Comparison of ENCODE assay signal across 12 cellular contexts in the genomic region with DNA sequence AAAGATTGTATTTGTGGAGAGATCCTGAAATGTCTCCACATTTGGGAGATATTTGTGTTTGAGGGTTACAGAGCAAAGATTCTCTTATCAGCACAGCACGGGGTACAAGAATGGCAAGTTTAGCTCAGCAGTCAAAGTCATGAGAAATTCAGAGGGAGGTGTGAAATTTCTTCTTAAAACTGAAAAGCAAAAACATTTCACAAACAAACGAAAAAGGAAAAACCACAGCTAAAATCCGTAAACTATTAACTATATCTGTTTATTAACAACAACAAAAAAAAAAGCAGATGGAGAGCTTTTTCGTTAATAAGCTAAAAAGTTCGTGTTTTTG. TPM values are rescaled to one million over a fixed set of nuclear protein-coding genes. Genes with fewer than 3 reads are reported as not detected.
DNase-seq lines count a peak whose midpoint lies in the region; ATAC-seq and TF ChIP-seq lines count a peak whose summit lies in the region.
"Had no signal": no experiment of that assay in that cellular context is flagged by ENCODE, and none has a peak within 500 bp of the region (broad histone marks: within the 10 kb centered on the region; RNA-seq: fewer than 3 reads in every experiment).

No MANE protein-coding gene starts in this region.

- peak overlapping the region in 4 of 5 donors; percentile 43 to 61 (median 52) for H3K27ac ChIP-seq in stomach
- H3K27ac ChIP-seq: GM23248 had no signal

- H3K4me3 ChIP-seq in stomach = no peak overlapping the region
- H3K4me3 ChIP-seq: GM23248 had no signal

- intact Hi-C loops in activated CD8-positive, alpha-beta T cell treated with anti-CD3 and anti-CD28 coated beads for 36 hours (cut with micrococcal nuclease) = loop anchor here (1.0 to 10.0 kb wide), 4 partner anchors 48 to 304 kb away; no protein-coding TSS in a partner anchor
- intact Hi-C loops in stomach (cut with DNase I; ENCODE audit: low total_unique reads) = loop anchor here (10.0 kb wide), 1 partner anchor 104 kb away; no protein-coding TSS in a partner anchor

- peaks cover 89% of the 10 kb centered on the region for H3K4me1 Mint-ChIP-seq in activated T-cell treated with anti-CD3 and anti-CD28 coated beads, Interleukin-2, amount 50 U/mL, for 24 hours (ENCODE audit: low read depth)
- peaks cover 84% of the 10 kb centered on the region for H3K4me1 Mint-ChIP-seq in activated CD8-positive, alpha-beta T cell treated with anti-CD3 and anti-CD28 coated beads for 36 hours (ENCODE audit: low read depth)

- H3K27ac Mint-ChIP-seq in activated T-cell treated with anti-CD3 and anti-CD28 coated beads, Interleukin-2, amount 50 U/mL, for 24 hours = peak overlapping the region; percentile 91
- peak overlapping the region; percentile 97 for H3K27ac Mint-ChIP-seq in activated CD8-positive, alpha-beta T cell treated with anti-CD3 and anti-CD28 coated beads for 36 hours

- H3K36me3 Mint-ChIP-seq in activated T-cell treated with anti-CD3 and anti-CD28 coated beads, Interleukin-2, amount 50 U/mL, for 24 hours (ENCODE audit: low read depth) = no peaks in the 10 kb centered on the region
- no peaks in the 10 kb centered on the region for H3K36me3 Mint-ChIP-seq in activated CD8-positive, alpha-beta T cell treated with anti-CD3 and anti-CD28 coated beads for 36 hours (ENCODE audit: low read depth)

- ATAC-seq in HG02840 (IDR thresholded peaks at IDR 0.05; ENCODE audit: low FRiP score, unreplicated experiment) (peak; percentile 17), GM19351 (IDR thresholded peaks at IDR 0.05; ENCODE audit: unreplicated experiment) (no peak)
- peak; percentile 5 for ATAC-seq in activated CD8-positive, alpha-beta T cell treated with anti-CD3 and anti-CD28 coated beads for 36 hours

- no peak for TF ChIP-seq EP300 in stomach (IDR thresholded peaks at IDR 0.05)

- no peak for TF ChIP-seq POLR2A in stomach (IDR thresholded peaks at IDR 0.05)

- TF ChIP-seq CTCF in activated CD8-positive, alpha-beta T cell treated with anti-CD3 and anti-CD28 coated beads for 36 hours (IDR thresholded peaks at IDR 0.05) = no peak
- no peak for TF ChIP-seq CTCF in stomach (IDR thresholded peaks at IDR 0.05)

- CTCF ChIA-PET in activated CD8-positive, alpha-beta T cell treated with anti-CD3 and anti-CD28 coated beads for 36 hours (lab: Charles Lee) = interaction anchor here (0.8 to 13.8 kb wide), 20 partner anchors 17 to 469 kb away, joined by 3 to 400 read pairs (median 6); no protein-coding TSS in a partner anchor

- no peaks in the 10 kb centered on the region for H3K27me3 ChIP-seq in stomach

- 67 to 78% (median 73%) methylated on average over 5 of the region's 5 CpGs for WGBS in stomach, 5 donors

- no peaks in the 10 kb centered on the region for H3K36me3 ChIP-seq in stomach

- H3K9me3 ChIP-seq in stomach = no peaks in the 10 kb centered on the region

- POLR2A ChIA-PET in activated CD8-positive, alpha-beta T cell treated with anti-CD3 and anti-CD28 coated beads for 36 hours (lab: Charles Lee) = interaction anchor here (0.6 to 5.7 kb wide), 19 partner anchors 8 to 337 kb away, joined by 3 to 66 read pairs (median 4); no protein-coding TSS in a partner anchor

- peaks cover 14 to 58% (median 24%) of the 10 kb centered on the region in 4 donors for H3K4me1 ChIP-seq in stomach

- no peak for DNase-seq in activated T-cell treated with anti-CD3 and anti-CD28 coated beads, Interleukin-2, amount 50 U/mL, for 24 hours
- DNase-seq in activated T-cell treated with anti-CD3 and anti-CD28 coated beads, Interleukin-2, amount 50 U/mL, for 48 hours = no peak
- no peak for DNase-seq in activated CD8-positive, alpha-beta T cell treated with anti-CD3 and anti-CD28 coated beads for 36 hours
- DNase-seq in stomach (no peak), NCI-H2227 (lab: John Stamatoyannopoulos, UW; ENCODE audit: unreplicated experiment) (no peak)
- DNase-seq in stimulated activated CD4-positive, alpha-beta T cell treated with anti-CD3 and anti-CD28 coated beads, Interleukin-4, amount 100 ng/mL, for 24 hours = no peak
- DNase-seq: cerebellar nuclear complex, GM23248, NCI-H2081 treated with DMSO at 0.1 percent for 48 hours, SIG-M5 had no signal

- no peaks in the 10 kb centered on the region for H3K27me3 Mint-ChIP-seq in activated T-cell treated with anti-CD3 and anti-CD28 coated beads, Interleukin-2, amount 50 U/mL, for 24 hours
- no peaks in the 10 kb centered on the region for H3K27me3 Mint-ChIP-seq in activated CD8-positive, alpha-beta T cell treated with anti-CD3 and anti-CD28 coated beads for 36 hours

- no peaks in the 10 kb centered on the region for H3K9me3 Mint-ChIP-seq in activated T-cell treated with anti-CD3 and anti-CD28 coated beads, Interleukin-2, amount 50 U/mL, for 24 hours
- no peaks in the 10 kb centered on the region for H3K9me3 Mint-ChIP-seq in activated CD8-positive, alpha-beta T cell treated with anti-CD3 and anti-CD28 coated beads for 36 hours

- peak overlapping the region; percentile 77 for H3K4me3 Mint-ChIP-seq in activated T-cell treated with anti-CD3 and anti-CD28 coated beads, Interleukin-2, amount 50 U/mL, for 24 hours
- H3K4me3 Mint-ChIP-seq in activated CD8-positive, alpha-beta T cell treated with anti-CD3 and anti-CD28 coated beads for 36 hours = peak overlapping the region; percentile 72

RNA-seq across cellular contexts. Expression of a gene that starts 41.0 kb away (rescaled TPM):
- 100 to 1,000 TPM; 527 to 532 TPM for total RNA-seq in activated CD8-positive, alpha-beta T cell treated with anti-CD3 and anti-CD28 coated beads for 36 hours
- total RNA-seq in stomach = 10 to 100 TPM in 4 of 5 donors, 1 to 10 TPM in 1; 8.8 to 72.5 (median 24.6) TPM
- polyA plus RNA-seq in stomach = 10 to 100 TPM in 2 of 3 donors, 1 to 10 TPM in 1; 7.0 to 35.4 (median 20.4) TPM

Comparison
In these comparisons a context has a peak if more than half of its experiments do, and no peak if none do; other contexts are left out.
1. RNA of a gene that starts 41.0 kb away (total RNA-seq): 527 to 532 TPM in activated CD8-positive, alpha-beta T cell treated with anti-CD3 and anti-CD28 coated beads for 36 hours; 8.8 to 72.5 TPM in stomach; every median in the first group is over 4 times any median in the second.